Comparison of ENCODE assay signal across 10 cellular contexts in the genomic region with DNA sequence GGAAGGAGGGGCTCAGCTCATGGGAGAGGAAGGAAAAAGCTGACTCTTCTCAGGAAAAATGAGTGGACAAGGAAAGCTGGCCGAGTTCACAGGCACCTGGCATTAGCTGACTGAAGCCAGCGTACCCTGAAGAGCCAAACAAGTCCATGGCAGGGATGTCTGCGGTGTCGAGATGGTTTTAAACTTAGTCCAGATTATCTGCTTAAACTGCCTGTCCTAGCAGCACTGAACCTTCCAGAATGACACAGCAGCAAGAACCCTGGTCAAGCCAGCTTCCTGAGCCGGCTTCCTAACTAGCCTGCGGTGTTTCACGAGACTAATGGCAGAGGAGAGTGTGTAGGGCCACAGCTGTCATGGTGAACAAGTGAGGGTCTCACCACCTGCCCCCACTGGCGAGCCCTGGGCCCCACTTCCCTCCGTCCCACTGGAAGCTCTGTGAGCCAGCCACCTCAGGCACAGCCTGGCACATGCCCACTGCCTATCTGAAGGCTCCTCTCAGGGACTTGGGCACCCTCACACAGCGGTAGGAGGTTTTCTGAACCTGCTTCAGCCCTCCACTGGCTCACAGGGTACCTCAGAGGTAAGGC. TPM values are rescaled to one million over a fixed set of nuclear protein-coding genes. Genes with fewer than 3 reads are reported as not detected.
A peak's percentile ranks its signal among the peaks of the same experiment; 100 is the strongest.
DNase-seq lines count a peak whose midpoint lies in the region; ATAC-seq, FAIRE-seq and TF ChIP-seq lines count a peak whose summit lies in the region.
"Had no signal": no experiment of that assay in that cellular context is flagged by ENCODE, and none has a peak within 500 bp of the region (broad histone marks: within the 10 kb centered on the region; RNA-seq: fewer than 3 reads in every experiment).

No MANE protein-coding gene starts in this region.

- WGBS in pancreas, 2 donors, result 86 to 89% methylated on average over 10 of the region's 10 CpGs

- CTCF ChIA-PET in CD4-positive, alpha-beta T cell (lab: Charles Lee), result no interaction called here

- peaks cover 4% of the 10 kb centered on the region for H3K4me1 Mint-ChIP-seq in CD4-positive, alpha-beta T cell (ENCODE audit: low read depth)
- H3K4me1 Mint-ChIP-seq in activated T-cell treated with anti-CD3 and anti-CD28 coated beads, Interleukin-2, amount 50 U/mL, for 72 hours (ENCODE audit: low read depth), result peaks cover 6% of the 10 kb centered on the region

- ATAC-seq in Right ventricle myocardium inferior, result no peak
- ATAC-seq in foreskin keratinocyte, result no peak
- no peak for ATAC-seq in pancreas
- ATAC-seq in CD4-positive, alpha-beta T cell (ENCODE audit: poor library complexity), result no peak
- no peak for ATAC-seq in activated T-cell treated with anti-CD3 and anti-CD28 coated beads, Interleukin-2, amount 50 U/mL, for 72 hours (replicated peaks in 1 of 2)

- intact Hi-C loops in Right ventricle myocardium inferior (cut with DNase I) (no loop called here), pancreas (cut with DNase I) (no loop called here)
- intact Hi-C loops in CD4-positive, alpha-beta T cell (cut with DNase I, micrococcal nuclease), result no loop called here

- H3K27ac Mint-ChIP-seq in CD4-positive, alpha-beta T cell, result no peak overlapping the region
- no peak overlapping the region for H3K27ac Mint-ChIP-seq in activated T-cell treated with anti-CD3 and anti-CD28 coated beads, Interleukin-2, amount 50 U/mL, for 72 hours

- H3K4me3 ChIP-seq in cardiac muscle cell (no peak overlapping the region), pancreas (no peak overlapping the region)
- H3K4me3 ChIP-seq: K562 had no signal

- H3K9me3 Mint-ChIP-seq in CD4-positive, alpha-beta T cell, result no peaks in the 10 kb centered on the region
- H3K9me3 Mint-ChIP-seq in activated T-cell treated with anti-CD3 and anti-CD28 coated beads, Interleukin-2, amount 50 U/mL, for 72 hours, result no peaks in the 10 kb centered on the region

- H3K4me1 ChIP-seq in cardiac muscle cell (ENCODE audit: low read depth) (peaks cover 57% of the 10 kb centered on the region), foreskin keratinocyte (peaks cover 7% of the 10 kb centered on the region), pancreas (no peaks in the 10 kb centered on the region)

- no peak overlapping the region for H3K4me3 Mint-ChIP-seq in CD4-positive, alpha-beta T cell
- H3K4me3 Mint-ChIP-seq in activated T-cell treated with anti-CD3 and anti-CD28 coated beads, Interleukin-2, amount 50 U/mL, for 72 hours, result no peak overlapping the region

- H3K9me3 ChIP-seq in cardiac muscle cell (ENCODE audit: low read depth) (no peaks in the 10 kb centered on the region), pancreas (no peaks in the 10 kb centered on the region)
- H3K9me3 ChIP-seq in CD4-positive, alpha-beta T cell (ENCODE audit: control insufficient read depth, low read length), result no peaks in the 10 kb centered on the region

- H3K27ac ChIP-seq in cardiac muscle cell, result peak overlapping the region; percentile 87
- peak overlapping the region; percentile 46 for H3K27ac ChIP-seq in foreskin keratinocyte
- H3K27ac ChIP-seq in pancreas, result peak overlapping the region in 3 of 4 donors; percentile 6 to 76 (median 71)
- H3K27ac ChIP-seq in CD4-positive, alpha-beta T cell (ENCODE audit: low read depth, low read length), result no peak overlapping the region

- H3K36me3 Mint-ChIP-seq in CD4-positive, alpha-beta T cell (ENCODE audit: low read depth), result peaks cover 14% of the 10 kb centered on the region
- peaks cover 2% of the 10 kb centered on the region in 2 donors for H3K36me3 Mint-ChIP-seq in activated T-cell treated with anti-CD3 and anti-CD28 coated beads, Interleukin-2, amount 50 U/mL, for 72 hours (ENCODE audit: insufficient read depth in 2 of 2)

- H3K27me3 Mint-ChIP-seq in CD4-positive, alpha-beta T cell, result no peaks in the 10 kb centered on the region
- no peaks in the 10 kb centered on the region for H3K27me3 Mint-ChIP-seq in activated T-cell treated with anti-CD3 and anti-CD28 coated beads, Interleukin-2, amount 50 U/mL, for 72 hours (ENCODE audit: low read depth)

- H3K27me3 ChIP-seq in cardiac muscle cell, result no peaks in the 10 kb centered on the region
- H3K27me3 ChIP-seq in foreskin keratinocyte, result no peaks in the 10 kb centered on the region
- no peaks in the 10 kb centered on the region for H3K27me3 ChIP-seq in pancreas
- no peaks in the 10 kb centered on the region for H3K27me3 ChIP-seq in CD4-positive, alpha-beta T cell (ENCODE audit: control insufficient read depth, insufficient read depth, low read length)

- TF ChIP-seq CTCF in cardiac muscle cell (IDR thresholded peaks at IDR 0.05; ENCODE audit: low read depth, low read length), result no peak
- no peak for TF ChIP-seq CTCF in foreskin keratinocyte (conservative IDR thresholded peaks at IDR 0.05)
- TF ChIP-seq CTCF in pancreas (IDR thresholded peaks at IDR 0.05), result no peak
- TF ChIP-seq CTCF in GM13977 (IDR thresholded peaks at IDR 0.05; ENCODE audit: extremely low read depth, insufficient read depth, missing control alignments), result no peak
- no peak for TF ChIP-seq CTCF in CD4-positive, alpha-beta T cell (IDR thresholded peaks at IDR 0.05)

- no peak for FAIRE-seq in pancreas (lab: Jason Lieb, UNC)
- FAIRE-seq: K562 had no signal

- in situ Hi-C loops in GM13977 (cut with MboI; ENCODE audit: low pct_unique_long_range_greater_than_20kb, low sequenced_read_pairs, unreplicated experiment), result no loop called here

- POLR2A ChIA-PET in CD4-positive, alpha-beta T cell (lab: Charles Lee), result no interaction called here

- no peak for DNase-seq in cardiac muscle cell (ENCODE audit: low read depth in 1 of 2, low spot score in 1 of 2)
- DNase-seq in Right ventricle myocardium inferior (ENCODE audit: missing footprints), result no peak
- DNase-seq in foreskin keratinocyte, result no peak
- DNase-seq in pancreas, result no peak
- DNase-seq in HCEC 1CT, result no peak
- no peak for DNase-seq in GM13977 (ENCODE audit: low spot score)
- DNase-seq in CD4-positive, alpha-beta T cell, result no peak
- DNase-seq in activated T-cell treated with anti-CD3 and anti-CD28 coated beads, Interleukin-2, amount 50 U/mL, for 72 hours, result no peak
- DNase-seq: NCI-H526 treated with DMSO at 0.1 percent for 48 hours had no signal

- H3K36me3 ChIP-seq in cardiac muscle cell (no peaks in the 10 kb centered on the region), pancreas (no peaks in the 10 kb centered on the region)

RNA-seq across cellular contexts. Expression of a gene that starts 28.8 kb away (rescaled TPM):
- 47.2 and 82.3 TPM in 2 replicates for total RNA-seq in cardiac muscle cell
- polyA plus RNA-seq in cardiac muscle cell, result 12.4 and 22.7 TPM in 2 replicates
- 88.4 TPM for total RNA-seq in Right ventricle myocardium inferior
- total RNA-seq in foreskin keratinocyte, result 31.0 and 40.9 TPM in 2 replicates
- polyA plus RNA-seq in foreskin keratinocyte, result 12.5 and 17.4 TPM in 2 replicates
- 10 to 100 TPM in 2 of 6 donors, 1 to 10 TPM in 4; 5.0 to 17.3 (median 8.5) TPM for total RNA-seq in pancreas
- polyA plus RNA-seq in pancreas, result 10 to 100 TPM; 34.3 to 39.1 TPM
- 10 to 100 TPM; 15.4 to 16.4 TPM for total RNA-seq in CD4-positive, alpha-beta T cell
- total RNA-seq in activated T-cell treated with anti-CD3 and anti-CD28 coated beads, Interleukin-2, amount 50 U/mL, for 72 hours, result 1 to 10 TPM; 5.5 to 8.5 TPM
